In the genomic region with DNA sequence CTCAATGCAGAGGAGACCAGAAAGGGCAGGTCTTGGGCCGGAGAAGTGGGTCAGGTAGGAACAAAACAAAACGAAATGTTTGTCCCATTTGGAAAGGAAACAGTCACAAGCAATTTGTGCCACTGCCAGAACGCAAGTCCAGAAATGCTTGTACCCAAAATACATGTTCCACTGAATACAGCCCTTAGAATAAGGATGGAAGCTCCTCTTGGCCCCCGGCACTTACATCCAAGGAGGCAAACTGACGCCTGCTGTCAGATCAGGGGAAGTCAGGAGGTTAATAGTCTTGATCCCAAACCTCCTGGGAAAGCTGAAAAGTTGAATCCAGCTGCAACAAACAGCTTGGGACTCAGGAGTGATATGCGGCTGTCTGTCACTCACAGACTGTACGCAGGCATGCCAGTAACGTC, we compare ENCODE assay signal across 18 cellular contexts.
DNase-seq lines count a peak whose midpoint lies in the region; ATAC-seq, FAIRE-seq and TF ChIP-seq lines count a peak whose summit lies in the region.
"Had no signal": no experiment of that assay in that cellular context is flagged by ENCODE, and none has a peak within 500 bp of the region (broad histone marks: within the 10 kb centered on the region; RNA-seq: fewer than 3 reads in every experiment).

No MANE protein-coding gene starts in this region.

- no peak for FAIRE-seq in D721Med (lab: Jason Lieb, UNC)
- no peak for FAIRE-seq in pancreas (lab: Jason Lieb, UNC)
- FAIRE-seq: A204.1, RCC 7860 had no signal

- H4K20me1 ChIP-seq in GM23248 (ENCODE audit: insufficient read depth) = no peaks in the 10 kb centered on the region

- DNase-seq in D721Med (ENCODE audit: insufficient read length, low spot score) (no peak), NCI-H82 treated with DMSO at 0.1 percent for 48 hours (lab: John Stamatoyannopoulos, UW; ENCODE audit: unreplicated experiment) (peak; percentile 9), esophagus muscularis mucosa (ENCODE audit: extremely low spot score) (peak; percentile 62), pancreas (no peak), GM23248 (no peak), T-helper 2 cell (no peak), KG1 (lab: John Stamatoyannopoulos, UW) (no peak)
- no peak for DNase-seq in activated CD4-positive, alpha-beta T cell treated with anti-CD3 and anti-CD28 coated beads for 48 hours
- DNase-seq: DMS79, MM.1S, NCI-H1048, NCI-H1417 treated with DMSO at 0.1 percent for 48 hours, NCI-H187 treated with DMSO at 0.1 percent for 48 hours, NCI-H524 treated with DMSO at 0.1 percent for 48 hours, OCI-M1, SJCRH30 had no signal

- H2AFZ ChIP-seq in GM23248 = no peak overlapping the region

- H3K36me3 ChIP-seq in esophagus muscularis mucosa (no peaks in the 10 kb centered on the region), pancreas (no peaks in the 10 kb centered on the region), GM23248 (ENCODE audit: low read depth) (no peaks in the 10 kb centered on the region)
- H3K36me3 ChIP-seq: SJCRH30 had no signal

- no peaks in the 10 kb centered on the region for H3F3A ChIP-seq in GM23248 (ENCODE audit: insufficient read depth)

- H3K9me3 ChIP-seq in esophagus muscularis mucosa = no peaks in the 10 kb centered on the region
- H3K9me3 ChIP-seq in pancreas = no peaks in the 10 kb centered on the region
- no peaks in the 10 kb centered on the region for H3K9me3 ChIP-seq in GM23248 (ENCODE audit: low read depth)
- H3K9me3 ChIP-seq: SJCRH30 had no signal

- WGBS in esophagus muscularis mucosa = 78% methylated on average over 8 of the region's 8 CpGs
- 27 to 28% methylated on average over 8 of the region's 8 CpGs for WGBS in pancreas, 2 donors
- 35 to 37% methylated on average over 8 of the region's 8 CpGs for WGBS in GM23248 (ENCODE audit: low coverage in 1 of 2, low lambda C conversion rate in 2 of 2, missing lambda C conversion rate in 2 of 2), 2 experiments

- TF ChIP-seq CTCF in D721Med (IDR thresholded peaks at IDR 0.05; ENCODE audit: insufficient read depth, missing control alignments) = peak; percentile 7
- no peak for TF ChIP-seq CTCF in esophagus muscularis mucosa (IDR thresholded peaks at IDR 0.05)
- TF ChIP-seq CTCF in pancreas (IDR thresholded peaks at IDR 0.05) = no peak

- no peak for TF ChIP-seq POLR2A in esophagus muscularis mucosa (IDR thresholded peaks at IDR 0.05; ENCODE audit: low read depth)

- H3K79me2 ChIP-seq in GM23248 (ENCODE audit: insufficient read depth) = no peaks in the 10 kb centered on the region

- ATAC-seq in pancreas = peak in 3 of 4 donors; percentile 21 to 44 (median 42)

- H3K9me2 ChIP-seq in GM23248 (ENCODE audit: insufficient read depth) = no peaks in the 10 kb centered on the region

- intact Hi-C loops in esophagus muscularis mucosa (cut with DNase I) (no loop called here), pancreas (cut with DNase I) (no loop called here)

- H3K4me3 ChIP-seq in esophagus muscularis mucosa (no peak overlapping the region), pancreas (no peak overlapping the region), GM23248 (no peak overlapping the region)
- H3K4me3 ChIP-seq: SJCRH30 had no signal

- H3K4me1 ChIP-seq in esophagus muscularis mucosa = peaks cover 0 to 12% (median 0%) of the 10 kb centered on the region in 4 donors
- H3K4me1 ChIP-seq in pancreas = peaks cover 10 to 24% (median 12%) of the 10 kb centered on the region in 3 donors
- H3K4me1 ChIP-seq in GM23248 (ENCODE audit: insufficient read depth) = no peaks in the 10 kb centered on the region
- H3K4me1 ChIP-seq: SJCRH30 had no signal

- H3K27me3 ChIP-seq in esophagus muscularis mucosa (no peaks in the 10 kb centered on the region), pancreas (no peaks in the 10 kb centered on the region), GM23248 (replicated peaks; ENCODE audit: insufficient read depth) (peaks cover 54% of the 10 kb centered on the region)

- in situ Hi-C loops in GM23248 (cut with MboI) = no loop called here

- H3K4me2 ChIP-seq in GM23248 (ENCODE audit: unreplicated experiment) = no peak overlapping the region

- TF ChIP-seq EP300 in esophagus muscularis mucosa (IDR thresholded peaks at IDR 0.05) = no peak

- no peak overlapping the region for H3K27ac ChIP-seq in esophagus muscularis mucosa (replicated peaks in 1 of 4)
- H3K27ac ChIP-seq in pancreas = no peak overlapping the region
- H3K27ac ChIP-seq in GM23248 = no peak overlapping the region
- H3K27ac ChIP-seq: SJCRH30 had no signal

- no peak overlapping the region for H3K9ac ChIP-seq in GM23248

Comparison
In these comparisons a context has a peak if more than half of its experiments do, and no peak if none do; other contexts are left out.
1. DNase-seq: peak in NCI-H82 treated with DMSO at 0.1 percent for 48 hours (single experiment) and esophagus muscularis mucosa (single experiment); none in D721Med (single experiment), pancreas (0 of 6), activated CD4-positive, alpha-beta T cell treated with anti-CD3 and anti-CD28 coated beads for 48 hours (single experiment), GM23248 (single experiment), T-helper 2 cell (0 of 5) and KG1 (single experiment).